In genomic region chr4:128031756-128032384, GRCh38 we compare ENCODE assay signal across 17 cellular contexts.
"Had no signal": no experiment of that assay in that cellular context is flagged by ENCODE, and none has a peak within 500 bp of the region (broad histone marks: within the 10 kb centered on the region; RNA-seq: fewer than 3 reads in every experiment).

No MANE protein-coding gene starts in this region.

- FAIRE-seq: astrocyte, bronchial epithelial cell, kidney, pancreas had no signal

- H3K27ac Mint-ChIP-seq: activated T-helper 17 cell treated with anti-CD3 and anti-CD28 coated beads, Interleukin-2, amount 50 U/mL, for 72 hours; endodermal cell; memory B cell; naive thymus-derived CD4-positive, alpha-beta T cell had no signal

- ATAC-seq: activated CD4-positive, CD25-positive, alpha-beta regulatory T cell treated with anti-CD3 and anti-CD28 coated beads, Interleukin-2, amount 50 U/mL, for 24 hours; activated T-helper 17 cell treated with anti-CD3 and anti-CD28 coated beads, Interleukin-2, amount 50 U/mL, for 72 hours; mucosa of descending colon; naive thymus-derived CD4-positive, alpha-beta T cell; pancreas had no signal

- H3K27me3 ChIP-seq: pancreas had no signal

- H3K4me3 ChIP-seq: left ventricle myocardium inferior, mucosa of descending colon, pancreas, thoracic aorta had no signal

- H3K9me3 ChIP-seq: left ventricle myocardium inferior, mucosa of descending colon, pancreas, thoracic aorta had no signal

- H3K27me3 Mint-ChIP-seq: activated T-helper 17 cell treated with anti-CD3 and anti-CD28 coated beads, Interleukin-2, amount 50 U/mL, for 72 hours; memory B cell; naive thymus-derived CD4-positive, alpha-beta T cell had no signal

- H3K4me3 Mint-ChIP-seq: activated T-helper 17 cell treated with anti-CD3 and anti-CD28 coated beads, Interleukin-2, amount 50 U/mL, for 72 hours; endodermal cell; memory B cell; naive thymus-derived CD4-positive, alpha-beta T cell had no signal

- H3K27ac ChIP-seq: left ventricle myocardium inferior, pancreas, thoracic aorta had no signal

- H3K4me1 Mint-ChIP-seq: activated T-helper 17 cell treated with anti-CD3 and anti-CD28 coated beads, Interleukin-2, amount 50 U/mL, for 72 hours; endodermal cell; memory B cell; naive thymus-derived CD4-positive, alpha-beta T cell had no signal

- DNase-seq: activated naive CD4-positive, alpha-beta T cell treated with Interleukin-2 at 50 U/mL for 16 hours; endodermal cell; hippocampal formation; kidney; left ventricle myocardium inferior; mucosa of descending colon; naive thymus-derived CD4-positive, alpha-beta T cell; pancreas; stimulated activated CD4-positive, alpha-beta T cell treated with anti-CD3 and anti-CD28 coated beads, Interleukin-12 subunit alpha, Interleukin-12 subunit beta, amount 100 ng/mL, for 4 hours; stimulated activated CD4-positive, alpha-beta T cell treated with anti-CD3 and anti-CD28 coated beads, Interleukin-2, amount 100 ng/mL, for 24 hours; T-helper 9 cell had no signal

- H3K9me3 Mint-ChIP-seq: activated T-helper 17 cell treated with anti-CD3 and anti-CD28 coated beads, Interleukin-2, amount 50 U/mL, for 72 hours; endodermal cell; memory B cell; naive thymus-derived CD4-positive, alpha-beta T cell had no signal

- H3K4me1 ChIP-seq: left ventricle myocardium inferior, pancreas had no signal
